ENCODE assay signal across 8 cellular contexts in the genomic region with DNA sequence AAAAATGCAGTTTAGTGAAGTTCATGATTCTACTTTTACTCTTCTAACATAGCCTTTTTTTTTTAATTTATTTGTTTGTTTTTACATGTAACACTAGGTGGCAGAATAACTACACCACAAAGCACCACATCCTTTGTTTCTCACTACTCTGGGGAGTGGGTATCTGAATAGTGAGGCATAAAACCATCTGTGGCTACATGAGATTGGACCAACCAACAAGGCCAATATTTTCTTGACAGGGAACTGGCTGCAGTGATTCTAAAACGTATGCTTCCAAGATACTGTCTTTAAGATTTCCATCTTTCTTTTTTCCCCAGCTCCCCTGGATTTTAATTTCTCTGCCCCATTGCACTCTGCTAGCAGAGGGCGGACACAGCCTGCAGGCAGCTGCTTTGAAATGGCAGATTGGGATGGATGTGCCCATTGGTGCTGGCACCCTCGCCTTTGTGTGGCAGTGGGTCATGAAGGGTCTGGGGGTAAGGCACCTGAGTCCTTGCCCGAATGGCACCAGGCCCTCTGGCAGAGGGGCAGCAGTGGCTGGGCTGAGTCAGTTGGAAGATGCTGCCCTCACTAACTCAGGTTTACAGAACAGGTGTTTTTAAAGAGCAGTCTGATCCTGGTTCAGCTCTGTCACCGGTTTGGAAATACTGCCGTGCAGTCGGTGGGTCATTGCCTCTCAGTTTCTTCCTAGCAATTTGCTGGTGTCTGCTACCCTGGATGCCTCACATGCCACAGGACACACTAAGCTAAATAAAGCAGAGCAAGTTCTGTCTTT.
A peak's percentile ranks its signal among the peaks of the same experiment; 100 is the strongest.
DNase-seq lines count a peak whose midpoint lies in the region; ATAC-seq, FAIRE-seq and TF ChIP-seq lines count a peak whose summit lies in the region.

No MANE protein-coding gene starts in this region.

- H3K27ac ChIP-seq in neural progenitor cell = no peak overlapping the region

- no peak overlapping the region for H3K4me3 ChIP-seq in neural progenitor cell

- no peak overlapping the region for H3K4me2 ChIP-seq in neural progenitor cell

- POLR2A ChIA-PET in activated CD4-positive, alpha-beta memory T cell treated with anti-CD3 and anti-CD28 coated beads for 36 hours (lab: Charles Lee) = interaction anchor here (1.4 kb wide), 1 partner anchor 533 kb away, joined by 3 read pairs; no protein-coding TSS in a partner anchor

- H3K27me3 Mint-ChIP-seq in neural progenitor cell (ENCODE audit: insufficient read depth, low read depth) = no peaks in the 10 kb centered on the region
- no peaks in the 10 kb centered on the region for H3K27me3 Mint-ChIP-seq in activated CD4-positive, alpha-beta memory T cell treated with anti-CD3 and anti-CD28 coated beads for 36 hours

- no peak overlapping the region for H2AFZ ChIP-seq in neural progenitor cell (replicated peaks)

- no peaks in the 10 kb centered on the region for H3K9me3 ChIP-seq in neural progenitor cell (ENCODE audit: low read depth)

- no peaks in the 10 kb centered on the region for H3K36me3 Mint-ChIP-seq in neural progenitor cell
- no peaks in the 10 kb centered on the region for H3K36me3 Mint-ChIP-seq in activated CD4-positive, alpha-beta memory T cell treated with anti-CD3 and anti-CD28 coated beads for 36 hours

- H3K9ac ChIP-seq in neural progenitor cell = no peak overlapping the region

- CTCF ChIA-PET in activated CD4-positive, alpha-beta memory T cell treated with anti-CD3 and anti-CD28 coated beads for 36 hours (lab: Charles Lee) = interaction anchor here (0.6 to 9.5 kb wide), 24 partner anchors 16 to 595 kb away, joined by 3 to 142 read pairs (median 4); no protein-coding TSS in a partner anchor

- in situ Hi-C loops in ACHN (cut with HindIII; ENCODE audit: low pct_ligation_motif_present, low pct_unique_long_range_greater_than_20kb, low sequenced_read_pairs) = no loop called here

- peaks cover 73% of the 10 kb centered on the region for H3K4me1 ChIP-seq in neural progenitor cell

- H3K27me3 ChIP-seq in neural progenitor cell = no peaks in the 10 kb centered on the region

- H3K36me3 ChIP-seq in neural progenitor cell = no peaks in the 10 kb centered on the region

- no peaks in the 10 kb centered on the region for H4K20me1 ChIP-seq in neural progenitor cell (ENCODE audit: low read depth)

- H3K27ac Mint-ChIP-seq in neural progenitor cell = peak overlapping the region; percentile 88
- no peak overlapping the region for H3K27ac Mint-ChIP-seq in activated CD4-positive, alpha-beta memory T cell treated with anti-CD3 and anti-CD28 coated beads for 36 hours

- intact Hi-C loops in activated CD4-positive, alpha-beta memory T cell treated with anti-CD3 and anti-CD28 coated beads for 36 hours (cut with micrococcal nuclease) = loop anchor here (1.0 to 5.0 kb wide), 3 partner anchors 306 to 567 kb away; no protein-coding TSS in a partner anchor

- ATAC-seq in HG03025 (IDR thresholded peaks at IDR 0.05; ENCODE audit: low FRiP score, unreplicated experiment) = no peak

- no peaks in the 10 kb centered on the region for H3K79me2 ChIP-seq in neural progenitor cell (ENCODE audit: low read depth)

- peak; percentile 79 for TF ChIP-seq CTCF in neural progenitor cell (IDR thresholded peaks at IDR 0.05)

- peak; percentile 94 for FAIRE-seq in TTC549 (lab: Jason Lieb, UNC)

- peaks cover 90% of the 10 kb centered on the region for H3K4me1 Mint-ChIP-seq in neural progenitor cell
- H3K4me1 Mint-ChIP-seq in activated CD4-positive, alpha-beta memory T cell treated with anti-CD3 and anti-CD28 coated beads for 36 hours (ENCODE audit: low read depth) = peaks cover 36% of the 10 kb centered on the region

- DNase-seq in ACHN = peak; percentile 73
- peak; percentile 69 for DNase-seq in GM03348 (ENCODE audit: low spot score)
- peak; percentile 3 for DNase-seq in NCI-H128 (lab: John Stamatoyannopoulos, UW; ENCODE audit: unreplicated experiment)
- DNase-seq in fibroblast of the conjunctiva (ENCODE audit: low read depth) = peak; percentile 86
- DNase-seq in neural progenitor cell (ENCODE audit: low spot score) = peak; percentile 77
- no peak for DNase-seq in activated CD4-positive, alpha-beta memory T cell treated with anti-CD3 and anti-CD28 coated beads for 36 hours

- H3K4me3 Mint-ChIP-seq in neural progenitor cell = no peak overlapping the region
- H3K4me3 Mint-ChIP-seq in activated CD4-positive, alpha-beta memory T cell treated with anti-CD3 and anti-CD28 coated beads for 36 hours = no peak overlapping the region

- peaks cover 52% of the 10 kb centered on the region for H3F3A ChIP-seq in neural progenitor cell (ENCODE audit: low read depth)

- no peaks in the 10 kb centered on the region for H3K9me3 Mint-ChIP-seq in neural progenitor cell
- no peaks in the 10 kb centered on the region for H3K9me3 Mint-ChIP-seq in activated CD4-positive, alpha-beta memory T cell treated with anti-CD3 and anti-CD28 coated beads for 36 hours
